ENCODE assay signal across 20 cellular contexts in genomic region chr2:18804540-18804939, GRCh38.
"Had no signal": no experiment of that assay in that cellular context is flagged by ENCODE, and none has a peak within 500 bp of the region (broad histone marks: within the 10 kb centered on the region; RNA-seq: fewer than 3 reads in every experiment).

No MANE protein-coding gene starts in this region.

- DNase-seq: colonic mucosa; dorsolateral prefrontal cortex; effector CD8-positive, alpha-beta T cell; esophagus squamous epithelium; foreskin melanocyte; heart left ventricle; hippocampal formation; mammary epithelial cell; naive thymus-derived CD4-positive, alpha-beta T cell; nephron progenitor cell; psoas muscle; sigmoid colon; stimulated activated CD4-positive, alpha-beta T cell treated with anti-CD3 and anti-CD28 coated beads, Interleukin-2, amount 100 ng/mL, for 24 hours; stimulated activated CD4-positive, alpha-beta T cell treated with anti-CD3 and anti-CD28 coated beads, Interleukin-4, amount 100 ng/mL, for 4 hours; stimulated activated naive B cell treated with anti-CD40 and anti-IgM and Interleukin-4, amounts not matched to agents 10 μg/mL and 1 μg/mL and 100 μg/mL, for 72 hours; stimulated activated naive CD8-positive, alpha-beta T cell treated with anti-CD3 and anti-CD28 coated beads, Interleukin-15, amount 100 ng/mL, for 72 hours; testis; upper lobe of right lung had no signal

- H3K4me3 ChIP-seq: colonic mucosa, dorsolateral prefrontal cortex, esophagus squamous epithelium, heart left ventricle, psoas muscle, sigmoid colon, skin epidermis, testis, tibial nerve, upper lobe of right lung had no signal

- H3K9me3 ChIP-seq: colonic mucosa, esophagus squamous epithelium, heart left ventricle, psoas muscle, sigmoid colon, testis, tibial nerve, upper lobe of right lung had no signal

- H3K36me3 ChIP-seq: colonic mucosa, esophagus squamous epithelium, heart left ventricle, sigmoid colon, tibial nerve, upper lobe of right lung had no signal

- ATAC-seq: heart left ventricle; naive thymus-derived CD4-positive, alpha-beta T cell; psoas muscle; stimulated activated naive B cell treated with anti-CD40 and anti-IgM and Interleukin-4, amounts not matched to agents 10 μg/mL and 1 μg/mL and 100 μg/mL, for 72 hours; stimulated activated naive CD8-positive, alpha-beta T cell treated with anti-CD3 and anti-CD28 coated beads, Interleukin-15, amount 100 ng/mL, for 72 hours; upper lobe of right lung had no signal

- H3K27me3 ChIP-seq: colonic mucosa, dorsolateral prefrontal cortex, esophagus squamous epithelium, heart left ventricle, sigmoid colon, testis, tibial nerve, upper lobe of right lung had no signal

- H3K27ac ChIP-seq: colonic mucosa, dorsolateral prefrontal cortex, esophagus squamous epithelium, heart left ventricle, psoas muscle, sigmoid colon, skin epidermis, testis, tibial nerve, upper lobe of right lung had no signal

- H3K4me1 ChIP-seq: colonic mucosa, esophagus squamous epithelium, heart left ventricle, psoas muscle, sigmoid colon, testis, tibial nerve, upper lobe of right lung had no signal
